ENCODE assay signal across 8 cellular contexts in genomic region chr4:145734576-145735329, GRCh38. TPM values are rescaled to one million over a fixed set of nuclear protein-coding genes. Genes with fewer than 3 reads are reported as not detected.
DNase-seq lines count a peak whose midpoint lies in the region; ATAC-seq and TF ChIP-seq lines count a peak whose summit lies in the region.

No MANE protein-coding gene starts in this region.

- DNase-seq in AG04450 (ENCODE audit: low read depth, low spot score) (peak; percentile 92), left ventricle myocardium superior (peak; percentile 34)
- no peak for DNase-seq in stimulated activated CD4-positive, alpha-beta T cell treated with anti-CD3 and anti-CD28 coated beads, Interleukin-2, amount 100 ng/mL, for 48 hours
- DNase-seq in central memory CD4-positive, alpha-beta T cell: no peak

- ATAC-seq in GM21619 (IDR thresholded peaks at IDR 0.05; ENCODE audit: unreplicated experiment) (peak; percentile 36), left ventricle myocardium superior (peak; percentile 28), HG03139 (IDR thresholded peaks at IDR 0.05; ENCODE audit: unreplicated experiment) (no peak)
- ATAC-seq in stimulated activated memory B cell treated with anti-CD40 and anti-IgM and Interleukin-4, amounts not matched to agents 10 μg/mL and 1 μg/mL and 100 μg/mL, for 72 hours: peak; percentile 17

- no peak overlapping the region for H3K27ac Mint-ChIP-seq in stimulated activated memory B cell treated with anti-CD40 and anti-IgM and Interleukin-4, amounts not matched to agents 10 μg/mL and 1 μg/mL and 100 μg/mL, for 72 hours

- POLR2A ChIA-PET in AG04450 (lab: Yijun Ruan, JAX): interaction anchor here (0.8 to 1.5 kb wide), 5 partner anchors 25 to 153 kb away, joined by 3 to 7 read pairs (median 4); partner anchors contain the start of gene MMAA

- no peak for TF ChIP-seq CTCF in AG04450 (IDR thresholded peaks at IDR 0.05; ENCODE audit: low read depth, low read length)
- no peak for TF ChIP-seq CTCF in VCaP (conservative IDR thresholded peaks at IDR 0.05)

- intact Hi-C loops in left ventricle myocardium superior (cut with micrococcal nuclease): no loop called here

- H3K4me3 Mint-ChIP-seq in stimulated activated memory B cell treated with anti-CD40 and anti-IgM and Interleukin-4, amounts not matched to agents 10 μg/mL and 1 μg/mL and 100 μg/mL, for 72 hours: no peak overlapping the region

- peak overlapping the region; percentile 35 for H3K4me3 ChIP-seq in AG04450 (ENCODE audit: low read depth, low read length)

- no peaks in the 10 kb centered on the region for H3K27me3 ChIP-seq in AG04450 (ENCODE audit: control insufficient read depth, insufficient read depth, low read length)

- H3K27ac ChIP-seq in AG04450 (ENCODE audit: low read depth, low read length): peak overlapping the region; percentile 100
- peak overlapping the region; percentile 76 for H3K27ac ChIP-seq in VCaP

- H3K27me3 Mint-ChIP-seq in stimulated activated memory B cell treated with anti-CD40 and anti-IgM and Interleukin-4, amounts not matched to agents 10 μg/mL and 1 μg/mL and 100 μg/mL, for 72 hours: peaks cover 9% of the 10 kb centered on the region

- CTCF ChIA-PET in AG04450 (lab: Charles Lee): interaction anchor here (0.6 to 1.1 kb wide), 2 partner anchors 115 to 116 kb away, joined by 3 read pairs; no protein-coding TSS in a partner anchor

- no peaks in the 10 kb centered on the region for H3K36me3 Mint-ChIP-seq in stimulated activated memory B cell treated with anti-CD40 and anti-IgM and Interleukin-4, amounts not matched to agents 10 μg/mL and 1 μg/mL and 100 μg/mL, for 72 hours

- no peaks in the 10 kb centered on the region for H3K9me3 Mint-ChIP-seq in stimulated activated memory B cell treated with anti-CD40 and anti-IgM and Interleukin-4, amounts not matched to agents 10 μg/mL and 1 μg/mL and 100 μg/mL, for 72 hours

- no peaks in the 10 kb centered on the region for H3K9me3 ChIP-seq in AG04450 (ENCODE audit: control insufficient read depth, insufficient read depth, low read length)

- H3K4me1 Mint-ChIP-seq in stimulated activated memory B cell treated with anti-CD40 and anti-IgM and Interleukin-4, amounts not matched to agents 10 μg/mL and 1 μg/mL and 100 μg/mL, for 72 hours: peaks cover 20% of the 10 kb centered on the region

RNA-seq across cellular contexts. Expression of gene C4orf51, which starts 54.8 kb away (rescaled TPM):
- not detected in 2 replicates for polyA plus RNA-seq in AG04450 (2011; rRNA removed)
- not detected in 2 replicates for polyA minus RNA-seq in AG04450 (2011; rRNA and poly(A)+ RNA removed)
- not detected for total RNA-seq in left ventricle myocardium superior

Comparison
In these comparisons a context has a peak if more than half of its experiments do, and no peak if none do; other contexts are left out.
1. DNase-seq: peak in AG04450 (single experiment) and left ventricle myocardium superior (single experiment); none in stimulated activated CD4-positive, alpha-beta T cell treated with anti-CD3 and anti-CD28 coated beads, Interleukin-2, amount 100 ng/mL, for 48 hours (0 of 2) and central memory CD4-positive, alpha-beta T cell (single experiment).